ENCODE assay signal across 8 cellular contexts in the genomic region with DNA sequence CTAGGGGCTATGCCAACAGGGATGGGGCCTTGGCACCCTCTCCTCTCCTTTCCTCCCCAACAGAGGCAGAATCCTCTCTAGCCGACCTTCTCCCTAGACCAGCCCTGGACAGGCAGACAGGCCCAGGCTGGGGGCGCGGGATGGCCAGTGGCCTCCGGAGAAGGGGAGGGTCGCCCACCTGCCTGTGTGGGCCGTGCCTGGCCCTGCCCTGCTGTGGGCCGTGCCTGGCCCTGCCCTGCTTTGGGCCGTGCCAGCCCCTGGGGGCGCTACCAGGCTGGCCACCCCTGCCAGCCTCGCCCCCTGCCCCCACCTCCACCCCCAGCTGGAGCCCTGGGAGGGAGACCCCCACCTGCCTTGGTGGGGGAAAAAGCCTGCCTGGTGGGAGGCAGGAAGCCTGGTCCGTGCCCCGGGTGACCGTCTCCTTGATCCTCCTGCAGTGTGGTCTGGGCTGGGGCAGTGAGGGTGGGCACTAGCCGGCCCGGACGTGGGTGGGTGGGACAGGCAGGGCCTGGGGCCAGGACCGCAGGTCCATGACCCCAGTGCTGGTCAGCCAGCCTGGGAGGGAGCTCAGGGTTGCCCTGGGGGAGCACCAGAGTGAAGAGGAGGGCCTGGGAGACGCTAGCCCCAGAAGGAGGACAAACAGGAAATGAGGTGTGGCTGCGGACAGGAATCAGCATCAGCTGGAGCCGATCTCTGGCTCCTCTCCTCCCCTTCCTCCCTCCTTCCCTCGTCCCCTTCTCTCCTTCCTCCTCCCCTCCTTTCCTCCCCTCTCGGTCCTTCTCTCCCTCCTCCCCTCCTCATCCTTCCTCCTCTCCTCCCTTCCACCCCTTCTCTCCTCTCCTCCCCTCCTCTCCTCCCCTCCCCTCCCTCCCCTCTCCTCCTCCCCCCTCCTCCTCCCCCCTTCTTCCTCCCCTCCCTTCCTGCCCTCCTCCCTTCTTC. TPM values are rescaled to one million over a fixed set of nuclear protein-coding genes. Genes with fewer than 3 reads are reported as not detected.
A peak's percentile ranks its signal among the peaks of the same experiment; 100 is the strongest.
DNase-seq lines count a peak whose midpoint lies in the region; ATAC-seq, FAIRE-seq and TF ChIP-seq lines count a peak whose summit lies in the region.

No MANE protein-coding gene starts in this region.

- in situ Hi-C loops in mammary epithelial cell (cut with MboI; ENCODE audit: low sequenced_read_pairs in 2 of 2), result no loop called here

- POLR2A ChIA-PET in OCI-LY7 (lab: Charles Lee), result no interaction called here

- H3K9ac ChIP-seq in mammary epithelial cell (ENCODE audit: insufficient read depth, low read length), result no peak overlapping the region

- WGBS in mammary epithelial cell (ENCODE audit: low coverage, missing lambda C conversion rate), result no CpG with 5 or more reads among the region's 22 CpGs

- no peaks in the 10 kb centered on the region for H3K9me3 ChIP-seq in OCI-LY7 (ENCODE audit: low read length)
- no peaks in the 10 kb centered on the region for H3K9me3 ChIP-seq in mammary epithelial cell (replicated peaks; ENCODE audit: insufficient read depth, low read length)
- no peaks in the 10 kb centered on the region for H3K9me3 ChIP-seq in lower lobe of right lung

- H3K27ac Mint-ChIP-seq in Calu3 (ENCODE audit: unreplicated experiment), result no peak overlapping the region

- H3K4me1 ChIP-seq in OCI-LY7 (ENCODE audit: insufficient read depth, low read length, poor library complexity, severe bottlenecking), result peaks cover 78% of the 10 kb centered on the region
- H3K4me1 ChIP-seq in mammary epithelial cell (ENCODE audit: insufficient read depth, low read length), result peaks cover 70% of the 10 kb centered on the region
- peaks cover 84% of the 10 kb centered on the region for H3K4me1 ChIP-seq in lower lobe of right lung

- dilution Hi-C loops in mammary epithelial cell (cut with HindIII; ENCODE audit: low sequenced_read_pairs), result no loop called here

- ATAC-seq in lower lobe of right lung (peak in 1 of 2 donors; percentile 0), HG02840 (IDR thresholded peaks at IDR 0.05; ENCODE audit: low FRiP score, unreplicated experiment) (no peak)

- H3K36me3 ChIP-seq in OCI-LY7 (ENCODE audit: insufficient read depth, low read length), result no peaks in the 10 kb centered on the region
- no peaks in the 10 kb centered on the region for H3K36me3 ChIP-seq in mammary epithelial cell (ENCODE audit: insufficient read depth, low read length)
- no peaks in the 10 kb centered on the region for H3K36me3 ChIP-seq in lower lobe of right lung

- no peaks in the 10 kb centered on the region for H3K4me1 Mint-ChIP-seq in Calu3 (ENCODE audit: low read depth, unreplicated experiment)

- H4K20me1 ChIP-seq in OCI-LY7 (ENCODE audit: insufficient read depth, low read length) (no peaks in the 10 kb centered on the region), mammary epithelial cell (ENCODE audit: insufficient read depth, low read length) (no peaks in the 10 kb centered on the region)

- H3K9me2 ChIP-seq in OCI-LY7 (ENCODE audit: insufficient read depth, low read length), result no peaks in the 10 kb centered on the region

- intact Hi-C loops in OCI-LY7 (cut with micrococcal nuclease; ENCODE audit: unreplicated experiment) (no loop called here), mammary epithelial cell (cut with micrococcal nuclease) (no loop called here), lower lobe of right lung (cut with DNase I) (no loop called here), Calu3 (cut with micrococcal nuclease; ENCODE audit: unreplicated experiment) (no loop called here)

- H3K27ac ChIP-seq in OCI-LY7 (ENCODE audit: low read depth, low read length, poor library complexity, severe bottlenecking), result peak overlapping the region; percentile 71
- no peak overlapping the region for H3K27ac ChIP-seq in mammary epithelial cell (ENCODE audit: insufficient read depth, low read depth, low read length)
- peak overlapping the region; percentile 93 for H3K27ac ChIP-seq in lower lobe of right lung

- CTCF ChIA-PET in OCI-LY7 (lab: Charles Lee; ENCODE audit: unreplicated experiment) (no interaction called here), mammary epithelial cell (lab: Charles Lee; ENCODE audit: low non-redundant PET) (interaction anchor here (0.6 kb wide), 1 partner anchor 25 kb away, joined by 5 read pairs; no protein-coding TSS in a partner anchor), Calu3 (lab: Charles Lee) (interaction anchor here (0.6 to 0.7 kb wide), 2 partner anchors 74 to 78 kb away, joined by 3 to 14 read pairs; no protein-coding TSS in a partner anchor)

- H2AFZ ChIP-seq in OCI-LY7 (ENCODE audit: low read length) (peak overlapping the region; percentile 45; the same call in 1 of the 2 replicates), mammary epithelial cell (ENCODE audit: low read depth, low read length) (peak overlapping the region; percentile 79)

- BruUV-seq in OCI-LY7 (replicated peaks; lab: Mats Ljungman, UMichigan) (no TSS peak), mammary epithelial cell (replicated peaks; lab: Mats Ljungman, UMichigan) (no TSS peak), Calu3 (replicated peaks; lab: Mats Ljungman, UMichigan) (no TSS peak)

- FAIRE-seq in urothelium cell line (lab: Jason Lieb, UNC), result no peak

- peak; percentile 57 for DNase-seq in OCI-LY7 (ENCODE audit: low spot score)
- DNase-seq in mammary epithelial cell, result no peak
- DNase-seq in lower lobe of right lung, result no peak
- peak; percentile 40 for DNase-seq in urothelium cell line (ENCODE audit: low spot score)
- no peak for DNase-seq in NCI-H524 (lab: John Stamatoyannopoulos, UW)
- DNase-seq in Calu3, result no peak

- H3K4me2 ChIP-seq in OCI-LY7 (ENCODE audit: low read length), result peak overlapping the region; percentile 61
- peak overlapping the region; percentile 40 for H3K4me2 ChIP-seq in mammary epithelial cell (ENCODE audit: insufficient read depth, low read depth, low read length)

- H3K4me3 ChIP-seq in OCI-LY7 (ENCODE audit: low read depth, low read length, poor library complexity, severe bottlenecking) (peak overlapping the region; percentile 32), mammary epithelial cell (replicated peaks in 1 of 3; ENCODE audit: insufficient read depth in 1 of 3, low read depth in 2 of 3, low read length in 3 of 3) (no peak overlapping the region), lower lobe of right lung (peak overlapping the region; percentile 45)

- no peaks in the 10 kb centered on the region for H3K9me3 Mint-ChIP-seq in Calu3 (ENCODE audit: low read depth, unreplicated experiment)

- H3K27me3 ChIP-seq in mammary epithelial cell (ENCODE audit: insufficient read depth, low read length), result no peaks in the 10 kb centered on the region
- no peaks in the 10 kb centered on the region for H3K27me3 ChIP-seq in lower lobe of right lung (ENCODE audit: low read depth)

- peaks cover 42% of the 10 kb centered on the region for H3K36me3 Mint-ChIP-seq in Calu3 (ENCODE audit: insufficient read depth, unreplicated experiment)

- TF ChIP-seq CTCF in GM12873 (IDR thresholded peaks at IDR 0.05; ENCODE audit: insufficient read depth, low read depth, low read length, missing control alignments) (peak; percentile 3), OCI-LY7 (conservative IDR thresholded peaks at IDR 0.05; ENCODE audit: low read length) (0 out of 2 replicates have a peak, but pooled peaks have one; percentile 25), mammary epithelial cell (conservative IDR thresholded peaks at IDR 0.05 in 1 of 2, IDR thresholded peaks at IDR 0.05 in 1 of 2; ENCODE audit: extremely low read depth in 1 of 2, insufficient read depth in 1 of 2, low read depth in 1 of 2, low read length in 2 of 2) (no peak), lower lobe of right lung (IDR thresholded peaks at IDR 0.05) (peak; percentile 16), Calu3 (IDR thresholded peaks at IDR 0.05; ENCODE audit: unreplicated experiment) (no peak)

- H3K4me3 Mint-ChIP-seq in Calu3 (ENCODE audit: low read depth, unreplicated experiment), result no peak overlapping the region

- no peaks in the 10 kb centered on the region for H3K27me3 Mint-ChIP-seq in Calu3 (ENCODE audit: unreplicated experiment)

- H3K79me2 ChIP-seq in OCI-LY7 (ENCODE audit: insufficient read depth, low read depth, low read length) (no peaks in the 10 kb centered on the region; the same call in 1 of the 2 replicates), mammary epithelial cell (ENCODE audit: insufficient read depth, low read length) (no peaks in the 10 kb centered on the region)

RNA-seq across cellular contexts. Expression of a gene that starts 5.1 kb away (rescaled TPM):
- total RNA-seq in OCI-LY7 (2014; rRNA removed; shearing (Covaris generic)), result 97.0 and 115 TPM in 2 replicates
- total RNA-seq in OCI-LY7 (2022) (200 and 225 TPM in 2 replicates), mammary epithelial cell (100 to 1,000 TPM in 1 of 2 donors, 10 to 100 TPM in 1; 91.7 to 248 TPM), lower lobe of right lung (268 TPM), Calu3 (2022) (96.0 and 99.7 TPM in 2 replicates)
- polyA plus RNA-seq in mammary epithelial cell, result 152 TPM
- polyA minus RNA-seq in mammary epithelial cell, result 244 TPM

RNA-seq across cellular contexts. Expression of a gene that starts 40.0 kb away (rescaled TPM):
- 41.7 and 54.6 TPM in 2 replicates for total RNA-seq in OCI-LY7 (2014; rRNA removed; shearing (Covaris generic))
- 87.5 and 111 TPM in 2 replicates for total RNA-seq in OCI-LY7 (2022)
- 10 to 100 TPM; 22.0 to 91.4 TPM for total RNA-seq in mammary epithelial cell
- polyA plus RNA-seq in mammary epithelial cell, result 84.2 TPM
- 147 TPM for polyA minus RNA-seq in mammary epithelial cell
- 69.2 TPM for total RNA-seq in lower lobe of right lung
- 13.7 and 15.8 TPM in 2 replicates for total RNA-seq in Calu3 (2022)

RNA-seq across cellular contexts. Expression of a gene that starts 40.6 kb away (rescaled TPM):
- total RNA-seq in OCI-LY7 (2014; rRNA removed; shearing (Covaris generic)), result 11.2 and 12.9 TPM in 2 replicates
- total RNA-seq in OCI-LY7 (2022), result 6.1 and 7.3 TPM in 2 replicates
- total RNA-seq in mammary epithelial cell, result 10 to 100 TPM in 1 of 2 donors, 1 to 10 TPM in 1; 1.2 to 11.2 TPM
- polyA plus RNA-seq in mammary epithelial cell, result 12.6 TPM
- polyA minus RNA-seq in mammary epithelial cell, result 8.8 TPM
- 7.4 TPM for total RNA-seq in lower lobe of right lung
- 2.7 and 2.8 TPM in 2 replicates for total RNA-seq in Calu3 (2022)

RNA-seq across cellular contexts. Expression of a gene that starts 40.6 kb away (rescaled TPM):
- 41.9 and 53.9 TPM in 2 replicates for total RNA-seq in OCI-LY7 (2014; rRNA removed; shearing (Covaris generic))
- 91.6 and 109 TPM in 2 replicates for total RNA-seq in OCI-LY7 (2022)
- 10 to 100 TPM; 39.5 to 62.8 TPM for total RNA-seq in mammary epithelial cell
- polyA plus RNA-seq in mammary epithelial cell, result 25.9 TPM
- 39.2 TPM for polyA minus RNA-seq in mammary epithelial cell
- 62.0 TPM for total RNA-seq in lower lobe of right lung
- total RNA-seq in Calu3 (2022), result 65.3 and 72.3 TPM in 2 replicates

Comparison
In these comparisons a context has a peak if more than half of its experiments do, and no peak if none do; other contexts are left out.
1. CTCF ChIP-seq: peak in GM12873 (single experiment), OCI-LY7 (single experiment) and lower lobe of right lung (single experiment); none in mammary epithelial cell (0 of 2) and Calu3 (single experiment).
2. DNase-seq: peak in OCI-LY7 (single experiment) and urothelium cell line (single experiment); none in mammary epithelial cell (single experiment), lower lobe of right lung (single experiment), NCI-H524 (0 of 2) and Calu3 (single experiment).
3. H3K4me3 ChIP-seq: peak in OCI-LY7 (single experiment) and lower lobe of right lung (single experiment); none in mammary epithelial cell (0 of 3).